Comparison of ENCODE assay signal across 9 cellular contexts in genomic region chr12:27193854-27194544, GRCh38. TPM values are rescaled to one million over a fixed set of nuclear protein-coding genes. Genes with fewer than 3 reads are reported as not detected.
DNase-seq lines count a peak whose midpoint lies in the region; ATAC-seq lines count a peak whose summit lies in the region.
"Had no signal": no experiment of that assay in that cellular context is flagged by ENCODE, and none has a peak within 500 bp of the region (broad histone marks: within the 10 kb centered on the region; RNA-seq: fewer than 3 reads in every experiment).

No MANE protein-coding gene starts in this region.

- intact Hi-C loops in Right ventricle myocardium superior (cut with DNase I) = no loop called here
- intact Hi-C loops in posterior vena cava (cut with DNase I) = no loop called here

- DNase-seq in GM03348 (ENCODE audit: low spot score) = peak; percentile 70
- peak; percentile 56 for DNase-seq in amniotic stem cell (lab: John Stamatoyannopoulos, UW)
- DNase-seq in Right ventricle myocardium superior = peak; percentile 61
- peak; percentile 87 for DNase-seq in posterior vena cava (ENCODE audit: low spot score)
- no peak for DNase-seq in NCI-H345 (lab: John Stamatoyannopoulos, UW)
- no peak for DNase-seq in NCI-H2196 treated with DMSO at 0.1 percent for 48 hours (lab: John Stamatoyannopoulos, UW; ENCODE audit: unreplicated experiment)
- DNase-seq in NCI-H1048 (lab: John Stamatoyannopoulos, UW) = no peak
- DNase-seq: NCI-H187 had no signal

- ATAC-seq in Right ventricle myocardium superior (ENCODE audit: poor library complexity) (peak; percentile 91), esophagus mucosa (no peak)

RNA-seq across cellular contexts. Expression of gene STK38L, which starts 50.1 kb away (rescaled TPM):
- total RNA-seq in Right ventricle myocardium superior (55.1 TPM), posterior vena cava (100 to 1,000 TPM in 1 of 2 donors, 10 to 100 TPM in 1; 93.3 to 221 TPM), esophagus mucosa (27.2 TPM)

Comparison
In these comparisons a context has a peak if more than half of its experiments do, and no peak if none do; other contexts are left out.
1. DNase-seq: peak in GM03348 (single experiment), amniotic stem cell (single experiment), Right ventricle myocardium superior (single experiment) and posterior vena cava (single experiment); none in NCI-H345 (single experiment), NCI-H2196 treated with DMSO at 0.1 percent for 48 hours (single experiment) and NCI-H1048 (single experiment).